In genomic region chr17:58348038-58348437, GRCh38 we compare ENCODE assay signal across 1 cellular context.
TF ChIP-seq lines count a peak whose summit lies in the region.

No MANE protein-coding gene starts in this region.

TF ChIP-seq in GM12878, 131 proteins besides CTCF, POLR2A, EP300 and RAD21:
- TF ChIP-seq CBX3 (IDR thresholded peaks at IDR 0.05; ENCODE audit: borderline replicate concordance, low read depth) (no peak), CHD4 (IDR thresholded peaks at IDR 0.05) (no peak), FOS (IDR thresholded peaks at IDR 0.05; ENCODE audit: borderline replicate concordance, extremely low read depth, insufficient read length) (no peak), POLR2AphosphoS5 (IDR thresholded peaks at IDR 0.05; ENCODE audit: low read length) (peak; percentile 64; the same call in 1 of the 2 replicates), STAT3 (IDR thresholded peaks at IDR 0.05; ENCODE audit: low read depth, low read length) (no peak), SUPT20H (IDR thresholded peaks at IDR 0.05; ENCODE audit: borderline replicate concordance, control insufficient read depth, low read depth, low read length) (no peak)
